ENCODE assay signal across 10 cellular contexts in genomic region chr2:217622205-217622621, GRCh38.
A peak's percentile ranks its signal among the peaks of the same experiment; 100 is the strongest.
DNase-seq lines count a peak whose midpoint lies in the region; ATAC-seq, FAIRE-seq and TF ChIP-seq lines count a peak whose summit lies in the region.
"Had no signal": no experiment of that assay in that cellular context is flagged by ENCODE, and none has a peak within 500 bp of the region (broad histone marks: within the 10 kb centered on the region; RNA-seq: fewer than 3 reads in every experiment).

No MANE protein-coding gene starts in this region.

- ATAC-seq in GM19452 (IDR thresholded peaks at IDR 0.05; ENCODE audit: unreplicated experiment) (no peak), GM19397 (IDR thresholded peaks at IDR 0.05; ENCODE audit: unreplicated experiment) (no peak)
- ATAC-seq: A549 had no signal

- DNase-seq in NCI-H2107 treated with DMSO at 0.1 percent for 48 hours (lab: John Stamatoyannopoulos, UW; ENCODE audit: unreplicated experiment) (peak; percentile 6), NCI-H2107 (lab: John Stamatoyannopoulos, UW) (no peak), chondrocyte (ENCODE audit: low spot score) (no peak), uterus (peak; percentile 29 to 36), GM12891 (ENCODE audit: insufficient read length, low spot score) (no peak)
- DNase-seq: NCI-H187 treated with DMSO at 0.1 percent for 48 hours had no signal

- no peak overlapping the region for H3K9ac ChIP-seq in liver (ENCODE audit: low read depth in 1 of 2, low read length in 2 of 2)

- peaks cover 0 to 8% (median 2%) of the 10 kb centered on the region in 4 donors for H3K4me1 ChIP-seq in liver (ENCODE audit: control insufficient read depth in 4 of 4, insufficient read depth in 4 of 4, low read length in 3 of 4)
- peaks cover 0 to 6% of the 10 kb centered on the region in 2 donors for H3K4me1 ChIP-seq in uterus
- H3K4me1 ChIP-seq: A549 had no signal

- no peak for TF ChIP-seq RAD21 in liver (IDR thresholded peaks at IDR 0.05)

- no peaks in the 10 kb centered on the region for H3K36me3 Mint-ChIP-seq in chondrocyte (ENCODE audit: low read depth)

- H3K9me3 ChIP-seq in liver (ENCODE audit: control insufficient read depth in 4 of 4, low read length in 3 of 4), result no peaks in the 10 kb centered on the region
- no peaks in the 10 kb centered on the region for H3K9me3 ChIP-seq in uterus
- H3K9me3 ChIP-seq: A549 had no signal

- TF ChIP-seq CTCF in chondrocyte (IDR thresholded peaks at IDR 0.05) (no peak), liver (IDR thresholded peaks at IDR 0.05; ENCODE audit: low read depth, low read length, missing input control) (no peak), uterus (IDR thresholded peaks at IDR 0.05) (no peak)

- H3K4me1 Mint-ChIP-seq in chondrocyte (ENCODE audit: low read depth), result peaks cover 76% of the 10 kb centered on the region

- H3K4me3 Mint-ChIP-seq in chondrocyte (ENCODE audit: unreplicated experiment), result peak overlapping the region; percentile 1

- WGBS in liver, result 44% methylated on average over 5 of the region's 5 CpGs

- TF ChIP-seq POLR2A in uterus (IDR thresholded peaks at IDR 0.05) (no peak), GM12891 (IDR thresholded peaks at IDR 0.05; ENCODE audit: low read depth, low read length) (no peak)

- peak overlapping the region in 1 of 2 donors; percentile 24 for H3K27ac ChIP-seq in liver (ENCODE audit: low read depth in 1 of 2, low read length in 2 of 2)
- peak overlapping the region; percentile 35 to 61 for H3K27ac ChIP-seq in uterus
- H3K27ac ChIP-seq: A549 had no signal

- H3K36me3 ChIP-seq in liver (ENCODE audit: control insufficient read depth in 4 of 4, insufficient read depth in 3 of 4, low read depth in 1 of 4, low read length in 3 of 4) (no peaks in the 10 kb centered on the region), uterus (no peaks in the 10 kb centered on the region)

- H3K27me3 ChIP-seq in liver (ENCODE audit: control insufficient read depth in 4 of 4, insufficient read depth in 4 of 4, low read length in 3 of 4), result no peaks in the 10 kb centered on the region
- H3K27me3 ChIP-seq in uterus, result no peaks in the 10 kb centered on the region

- no peak for FAIRE-seq in GM12891 (lab: Jason Lieb, UNC)
- FAIRE-seq: A549 had no signal

- no peak overlapping the region for H3K4me3 ChIP-seq in liver (ENCODE audit: low read depth in 1 of 3, low read length in 3 of 3)
- H3K4me3 ChIP-seq in uterus, result no peak overlapping the region
- H3K4me3 ChIP-seq: A549 had no signal

- intact Hi-C loops in uterus (cut with DNase I; ENCODE audit: low total_unique reads), result no loop called here

- no peaks in the 10 kb centered on the region for H3K27me3 Mint-ChIP-seq in chondrocyte (ENCODE audit: low read depth)

- H3K27ac Mint-ChIP-seq in chondrocyte (ENCODE audit: unreplicated experiment), result peak overlapping the region; percentile 91

- no peaks in the 10 kb centered on the region for H3K9me3 Mint-ChIP-seq in chondrocyte (ENCODE audit: low read depth)

TF ChIP-seq in liver, 16 proteins besides CTCF, POLR2A, EP300 and RAD21 (continues in another document):
- TF ChIP-seq, protein P1, sequence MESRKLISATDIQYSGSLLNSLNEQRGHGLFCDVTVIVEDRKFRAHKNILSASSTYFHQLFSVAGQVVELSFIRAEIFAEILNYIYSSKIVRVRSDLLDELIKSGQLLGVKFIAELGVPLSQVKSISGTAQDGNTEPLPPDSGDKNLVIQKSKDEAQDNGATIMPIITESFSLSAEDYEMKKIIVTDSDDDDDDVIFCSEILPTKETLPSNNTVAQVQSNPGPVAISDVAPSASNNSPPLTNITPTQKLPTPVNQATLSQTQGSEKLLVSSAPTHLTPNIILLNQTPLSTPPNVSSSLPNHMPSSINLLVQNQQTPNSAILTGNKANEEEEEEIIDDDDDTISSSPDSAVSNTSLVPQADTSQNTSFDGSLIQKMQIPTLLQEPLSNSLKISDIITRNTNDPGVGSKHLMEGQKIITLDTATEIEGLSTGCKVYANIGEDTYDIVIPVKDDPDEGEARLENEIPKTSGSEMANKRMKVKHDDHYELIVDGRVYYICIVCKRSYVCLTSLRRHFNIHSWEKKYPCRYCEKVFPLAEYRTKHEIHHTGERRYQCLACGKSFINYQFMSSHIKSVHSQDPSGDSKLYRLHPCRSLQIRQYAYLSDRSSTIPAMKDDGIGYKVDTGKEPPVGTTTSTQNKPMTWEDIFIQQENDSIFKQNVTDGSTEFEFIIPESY (IDR thresholded peaks at IDR 0.05), result no peak
- TF ChIP-seq, protein P2, sequence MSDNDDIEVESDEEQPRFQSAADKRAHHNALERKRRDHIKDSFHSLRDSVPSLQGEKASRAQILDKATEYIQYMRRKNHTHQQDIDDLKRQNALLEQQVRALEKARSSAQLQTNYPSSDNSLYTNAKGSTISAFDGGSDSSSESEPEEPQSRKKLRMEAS (IDR thresholded peaks at IDR 0.05), result no peak
- TF ChIP-seq SP1 (IDR thresholded peaks at IDR 0.05) (peak; percentile 42), HNF4G (IDR thresholded peaks at IDR 0.05) (no peak), YY1 (IDR thresholded peaks at IDR 0.05) (no peak), EGR1 (IDR thresholded peaks at IDR 0.05; ENCODE audit: low read depth in 2 of 2) (no peak), TAF1 (conservative IDR thresholded peaks at IDR 0.05) (no peak), FOXA1 (IDR thresholded peaks at IDR 0.05) (no peak)
- TF ChIP-seq, protein P3, sequence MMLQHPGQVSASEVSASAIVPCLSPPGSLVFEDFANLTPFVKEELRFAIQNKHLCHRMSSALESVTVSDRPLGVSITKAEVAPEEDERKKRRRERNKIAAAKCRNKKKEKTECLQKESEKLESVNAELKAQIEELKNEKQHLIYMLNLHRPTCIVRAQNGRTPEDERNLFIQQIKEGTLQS (IDR thresholded peaks at IDR 0.05), result no peak

TF ChIP-seq in GM12891, 5 proteins besides CTCF, POLR2A, EP300 and RAD21:
- TF ChIP-seq PAX5 (IDR thresholded peaks at IDR 0.05; ENCODE audit: insufficient read depth, low read length, severe bottlenecking) (no peak), SPI1 (IDR thresholded peaks at IDR 0.05; ENCODE audit: low read depth, low read length) (no peak), POU2F2 (IDR thresholded peaks at IDR 0.05; ENCODE audit: low read depth, low read length) (no peak), POLR2AphosphoS5 (IDR thresholded peaks at IDR 0.05; ENCODE audit: low read depth, low read length) (no peak), TAF1 (IDR thresholded peaks at IDR 0.05; ENCODE audit: low read depth, low read length) (no peak)

Comparison
In these comparisons a context has a peak if more than half of its experiments do, and no peak if none do; other contexts are left out.
1. DNase-seq: peak in NCI-H2107 treated with DMSO at 0.1 percent for 48 hours (single experiment) and uterus (2 of 2); none in NCI-H2107 (single experiment), chondrocyte (single experiment) and GM12891 (single experiment).